8 cellular contexts compared by ENCODE assay signal in the genomic region with DNA sequence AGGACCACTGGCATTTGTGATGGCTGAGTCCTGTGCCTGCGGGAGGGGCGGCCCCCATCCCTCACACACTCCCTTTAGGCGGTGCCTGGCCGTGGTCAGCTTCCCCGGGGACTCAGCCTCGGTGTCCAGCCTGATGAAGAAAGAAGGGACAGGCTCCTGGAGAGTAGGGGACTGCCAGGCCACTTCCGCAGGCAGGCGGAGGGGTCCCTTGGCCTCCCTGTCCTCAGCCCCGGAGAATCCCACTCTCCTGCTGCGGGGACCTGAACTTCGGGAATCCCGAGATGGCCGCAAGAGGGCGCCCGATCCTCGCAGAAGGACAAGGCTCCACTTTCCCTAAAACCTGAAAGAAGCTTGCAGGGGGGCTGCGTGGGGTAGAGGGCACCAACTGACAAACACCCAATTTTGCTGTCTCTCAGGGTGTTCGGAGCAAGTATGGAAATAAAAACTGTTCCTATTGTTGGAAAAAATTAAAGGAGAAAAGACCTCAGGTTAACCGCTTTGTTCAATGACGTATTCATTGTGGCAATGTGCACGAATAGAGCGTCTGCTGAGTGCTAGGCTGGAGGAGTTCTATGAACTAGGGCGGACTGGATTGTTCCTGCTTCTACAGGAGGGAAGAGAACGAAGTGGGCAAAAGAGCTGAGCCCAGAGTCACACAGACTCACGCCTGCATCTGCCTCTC.
A peak's percentile ranks its signal among the peaks of the same experiment; 100 is the strongest.
DNase-seq lines count a peak whose midpoint lies in the region; ATAC-seq and TF ChIP-seq lines count a peak whose summit lies in the region.

No MANE protein-coding gene starts in this region.

- no peak for ATAC-seq in activated naive CD8-positive, alpha-beta T cell treated with anti-CD3 and anti-CD28 coated beads, Interleukin-2, amount 50 U/mL, for 24 hours
- peak; percentile 21 to 40 for ATAC-seq in right cardiac atrium

- H3K4me3 Mint-ChIP-seq in activated naive CD8-positive, alpha-beta T cell treated with anti-CD3 and anti-CD28 coated beads, Interleukin-2, amount 50 U/mL, for 24 hours: no peak overlapping the region

- H3K27ac Mint-ChIP-seq in activated naive CD8-positive, alpha-beta T cell treated with anti-CD3 and anti-CD28 coated beads, Interleukin-2, amount 50 U/mL, for 24 hours: no peak overlapping the region

- H3K4me1 ChIP-seq in right cardiac atrium (ENCODE audit: control insufficient read depth, insufficient read depth, low read length): peaks cover 3% of the 10 kb centered on the region
- H3K4me1 ChIP-seq in sigmoid colon: peaks cover 0 to 13% (median 8%) of the 10 kb centered on the region in 4 donors

- H3K9me3 ChIP-seq in right cardiac atrium (ENCODE audit: control insufficient read depth, low read length) (no peaks in the 10 kb centered on the region), sigmoid colon (no peaks in the 10 kb centered on the region)

- TF ChIP-seq POLR2A in sigmoid colon (IDR thresholded peaks at IDR 0.05): no peak

- H3K27me3 ChIP-seq in right cardiac atrium (ENCODE audit: control insufficient read depth, insufficient read depth) (no peaks in the 10 kb centered on the region), sigmoid colon (peaks cover 3 to 29% (median 20%) of the 10 kb centered on the region in 3 donors)

- no peaks in the 10 kb centered on the region for H3K4me1 Mint-ChIP-seq in activated naive CD8-positive, alpha-beta T cell treated with anti-CD3 and anti-CD28 coated beads, Interleukin-2, amount 50 U/mL, for 24 hours

- no peak for TF ChIP-seq EP300 in sigmoid colon (IDR thresholded peaks at IDR 0.05)

- H3K27ac ChIP-seq in right cardiac atrium (ENCODE audit: low read length) (no peak overlapping the region), sigmoid colon (no peak overlapping the region)

- no peaks in the 10 kb centered on the region for H3K9me3 Mint-ChIP-seq in activated naive CD8-positive, alpha-beta T cell treated with anti-CD3 and anti-CD28 coated beads, Interleukin-2, amount 50 U/mL, for 24 hours

- H3K27me3 Mint-ChIP-seq in activated naive CD8-positive, alpha-beta T cell treated with anti-CD3 and anti-CD28 coated beads, Interleukin-2, amount 50 U/mL, for 24 hours: peaks cover 4% of the 10 kb centered on the region

- DNase-seq in Ammon's horn (ENCODE audit: low spot score) (peak; percentile 63), GM20000 (ENCODE audit: low spot score) (peak; percentile 52), RPMI7951 (ENCODE audit: low read depth) (peak; percentile 32), right cardiac atrium (peak; percentile 65 to 90 (median 87)), sigmoid colon (peak; percentile 75), AML-193 (lab: John Stamatoyannopoulos, UW) (no peak), globus pallidus (ENCODE audit: low spot score) (no peak)
- peak; percentile 67 for DNase-seq in activated naive CD8-positive, alpha-beta T cell treated with anti-CD3 and anti-CD28 coated beads, Interleukin-2, amount 50 U/mL, for 24 hours

- TF ChIP-seq CTCF in GM20000 (IDR thresholded peaks at IDR 0.05; ENCODE audit: extremely low read depth, missing control alignments) (peak; percentile 59), sigmoid colon (IDR thresholded peaks at IDR 0.05) (peak; percentile 31 to 81 (median 60))

- H3K36me3 Mint-ChIP-seq in activated naive CD8-positive, alpha-beta T cell treated with anti-CD3 and anti-CD28 coated beads, Interleukin-2, amount 50 U/mL, for 24 hours (ENCODE audit: low read depth): no peaks in the 10 kb centered on the region

- no peaks in the 10 kb centered on the region for H3K36me3 ChIP-seq in sigmoid colon

- WGBS in right cardiac atrium: 21% methylated on average over 25 of the region's 25 CpGs
- WGBS in sigmoid colon, 2 donors: 27 to 30% methylated on average over 25 of the region's 25 CpGs

- intact Hi-C loops in right cardiac atrium (cut with DNase I) (loop anchor here in 1 of 4 donors (10.0 kb wide), 1 partner anchor 1555 kb away; no protein-coding TSS in a partner anchor), sigmoid colon (cut with DNase I) (loop anchor here (5.0 to 10.0 kb wide), 2 partner anchors 1558 to 1905 kb away; no protein-coding TSS in a partner anchor)

- no peak overlapping the region for H3K4me3 ChIP-seq in right cardiac atrium (ENCODE audit: low read length)
- no peak overlapping the region for H3K4me3 ChIP-seq in sigmoid colon

Comparison
In these comparisons a context has a peak if more than half of its experiments do, and no peak if none do; other contexts are left out.
1. DNase-seq: peak in Ammon's horn (single experiment), GM20000 (single experiment), RPMI7951 (single experiment), activated naive CD8-positive, alpha-beta T cell treated with anti-CD3 and anti-CD28 coated beads, Interleukin-2, amount 50 U/mL, for 24 hours (single experiment), right cardiac atrium (3 of 3) and sigmoid colon (single experiment); none in AML-193 (0 of 2) and globus pallidus (single experiment).